12 cellular contexts compared by ENCODE assay signal in genomic region chr20:8812818-8813217, GRCh38.
DNase-seq lines count a peak whose midpoint lies in the region; ATAC-seq and TF ChIP-seq lines count a peak whose summit lies in the region.
"Had no signal": no experiment of that assay in that cellular context is flagged by ENCODE, and none has a peak within 500 bp of the region (broad histone marks: within the 10 kb centered on the region; RNA-seq: fewer than 3 reads in every experiment).

No MANE protein-coding gene starts in this region.

- intact Hi-C loops in A673 (cut with micrococcal nuclease; ENCODE audit: unreplicated experiment): no loop called here
- intact Hi-C loops in right lobe of liver (cut with DNase I): no loop called here
- intact Hi-C loops in activated CD4-positive, alpha-beta T cell treated with anti-CD3 and anti-CD28 coated beads for 36 hours (cut with DNase I, micrococcal nuclease): no loop called here
- intact Hi-C loops in lower leg skin (cut with DNase I; ENCODE audit: low total_unique reads): no loop called here

- TF ChIP-seq CTCF in A673 (conservative IDR thresholded peaks at IDR 0.05; ENCODE audit: low read depth, low read length) (peak; percentile 18; the same call in 1 of the 2 replicates), right lobe of liver (IDR thresholded peaks at IDR 0.05) (no peak), lower leg skin (IDR thresholded peaks at IDR 0.05) (no peak)

- no peaks in the 10 kb centered on the region for H3K36me3 ChIP-seq in A673 (ENCODE audit: insufficient read depth, low read length, poor library complexity, severe bottlenecking)
- no peaks in the 10 kb centered on the region for H3K36me3 ChIP-seq in right lobe of liver

- DNase-seq in A673 (ENCODE audit: low spot score) (peak; percentile 92), NCI-H1436 (lab: John Stamatoyannopoulos, UW) (peak; percentile 39), cerebellar cortex (ENCODE audit: low spot score) (peak; percentile 92), right lobe of liver (no peak), ACHN (no peak), NCI-H2107 (lab: John Stamatoyannopoulos, UW) (no peak), lower leg skin (ENCODE audit: low spot score in 2 of 2) (no peak)
- DNase-seq in activated CD4-positive, alpha-beta T cell treated with anti-CD3 and anti-CD28 coated beads for 36 hours: no peak
- DNase-seq: activated CD8-positive, alpha-beta memory T cell treated with anti-CD3 and anti-CD28 coated beads, Interleukin-2, amount 50 U/mL, for 48 hours; PC-9; T1000 had no signal

- no peak for TF ChIP-seq POLR2A in right lobe of liver (IDR thresholded peaks at IDR 0.05)
- TF ChIP-seq POLR2A in lower leg skin (IDR thresholded peaks at IDR 0.05): no peak

- no TSS peak for BruUV-seq in A673 (replicated peaks; lab: Mats Ljungman, UMichigan)

- in situ Hi-C loops in ACHN (cut with HindIII; ENCODE audit: low pct_ligation_motif_present, low pct_unique_long_range_greater_than_20kb, low sequenced_read_pairs): no loop called here

- peak; percentile 19 to 54 (median 36) for ATAC-seq in right lobe of liver
- no peak for ATAC-seq in activated CD4-positive, alpha-beta T cell treated with anti-CD3 and anti-CD28 coated beads for 36 hours

- H3K27ac Mint-ChIP-seq in activated CD4-positive, alpha-beta T cell treated with anti-CD3 and anti-CD28 coated beads for 36 hours: no peak overlapping the region

- 68% methylated on average over 3 of the region's 7 CpGs for WGBS in right lobe of liver (ENCODE audit: insufficient coverage, low coverage, low lambda C conversion rate, missing lambda C conversion rate)
- 62 to 70% methylated on average over 7 of the region's 7 CpGs for WGBS in lower leg skin, 2 donors

- H3K27ac ChIP-seq in A673 (ENCODE audit: low read depth, low read length, poor library complexity, severe bottlenecking) (no peak overlapping the region), right lobe of liver (no peak overlapping the region)
- H3K27ac ChIP-seq: HL-60, PC-9 had no signal

- POLR2A ChIA-PET in A673 (lab: Charles Lee; ENCODE audit: low non-redundant PET): no interaction called here
- POLR2A ChIA-PET in activated CD4-positive, alpha-beta T cell treated with anti-CD3 and anti-CD28 coated beads for 36 hours (lab: Charles Lee): no interaction called here

- no peak overlapping the region for H3K4me3 Mint-ChIP-seq in activated CD4-positive, alpha-beta T cell treated with anti-CD3 and anti-CD28 coated beads for 36 hours

- H3K27me3 ChIP-seq in A673 (replicated peaks; ENCODE audit: insufficient read depth, low read depth, low read length, poor library complexity) (no peaks in the 10 kb centered on the region), right lobe of liver (no peaks in the 10 kb centered on the region)

- H3K4me1 ChIP-seq in A673 (ENCODE audit: insufficient read depth, low read length, poor library complexity, severe bottlenecking): peaks cover 17% of the 10 kb centered on the region
- peaks cover 0 to 9% (median 2%) of the 10 kb centered on the region in 4 donors for H3K4me1 ChIP-seq in right lobe of liver

- no peaks in the 10 kb centered on the region for H3K9me3 Mint-ChIP-seq in activated CD4-positive, alpha-beta T cell treated with anti-CD3 and anti-CD28 coated beads for 36 hours (ENCODE audit: low read depth)

- no peaks in the 10 kb centered on the region for H3K36me3 Mint-ChIP-seq in activated CD4-positive, alpha-beta T cell treated with anti-CD3 and anti-CD28 coated beads for 36 hours (ENCODE audit: low read depth)

- CTCF ChIA-PET in A673 (lab: Charles Lee): interaction anchor here (0.5 to 1.5 kb wide), 5 partner anchors 22 to 759 kb away, joined by 3 to 14 read pairs (median 8); no protein-coding TSS in a partner anchor
- CTCF ChIA-PET in activated CD4-positive, alpha-beta T cell treated with anti-CD3 and anti-CD28 coated beads for 36 hours (lab: Charles Lee): no interaction called here

- H3K4me3 ChIP-seq in A673 (ENCODE audit: low read depth, low read length, poor library complexity, severe bottlenecking) (no peak overlapping the region), right lobe of liver (no peak overlapping the region), lower leg skin (ENCODE audit: low read depth, poor library complexity, severe bottlenecking) (no peak overlapping the region)
- H3K4me3 ChIP-seq: PC-9 had no signal

- no peaks in the 10 kb centered on the region for H3K4me1 Mint-ChIP-seq in activated CD4-positive, alpha-beta T cell treated with anti-CD3 and anti-CD28 coated beads for 36 hours

- H3K27me3 Mint-ChIP-seq in activated CD4-positive, alpha-beta T cell treated with anti-CD3 and anti-CD28 coated beads for 36 hours: no peaks in the 10 kb centered on the region

- H3K9me3 ChIP-seq in A673 (ENCODE audit: low read depth, low read length, poor library complexity, severe bottlenecking) (no peaks in the 10 kb centered on the region), right lobe of liver (no peaks in the 10 kb centered on the region)

Comparison
In these comparisons a context has a peak if more than half of its experiments do, and no peak if none do; other contexts are left out.
1. DNase-seq: peak in A673 (single experiment), NCI-H1436 (single experiment) and cerebellar cortex (single experiment); none in right lobe of liver (0 of 3), ACHN (single experiment), activated CD4-positive, alpha-beta T cell treated with anti-CD3 and anti-CD28 coated beads for 36 hours (single experiment), NCI-H2107 (single experiment) and lower leg skin (0 of 2).